13 cellular contexts compared by ENCODE assay signal in the genomic region with DNA sequence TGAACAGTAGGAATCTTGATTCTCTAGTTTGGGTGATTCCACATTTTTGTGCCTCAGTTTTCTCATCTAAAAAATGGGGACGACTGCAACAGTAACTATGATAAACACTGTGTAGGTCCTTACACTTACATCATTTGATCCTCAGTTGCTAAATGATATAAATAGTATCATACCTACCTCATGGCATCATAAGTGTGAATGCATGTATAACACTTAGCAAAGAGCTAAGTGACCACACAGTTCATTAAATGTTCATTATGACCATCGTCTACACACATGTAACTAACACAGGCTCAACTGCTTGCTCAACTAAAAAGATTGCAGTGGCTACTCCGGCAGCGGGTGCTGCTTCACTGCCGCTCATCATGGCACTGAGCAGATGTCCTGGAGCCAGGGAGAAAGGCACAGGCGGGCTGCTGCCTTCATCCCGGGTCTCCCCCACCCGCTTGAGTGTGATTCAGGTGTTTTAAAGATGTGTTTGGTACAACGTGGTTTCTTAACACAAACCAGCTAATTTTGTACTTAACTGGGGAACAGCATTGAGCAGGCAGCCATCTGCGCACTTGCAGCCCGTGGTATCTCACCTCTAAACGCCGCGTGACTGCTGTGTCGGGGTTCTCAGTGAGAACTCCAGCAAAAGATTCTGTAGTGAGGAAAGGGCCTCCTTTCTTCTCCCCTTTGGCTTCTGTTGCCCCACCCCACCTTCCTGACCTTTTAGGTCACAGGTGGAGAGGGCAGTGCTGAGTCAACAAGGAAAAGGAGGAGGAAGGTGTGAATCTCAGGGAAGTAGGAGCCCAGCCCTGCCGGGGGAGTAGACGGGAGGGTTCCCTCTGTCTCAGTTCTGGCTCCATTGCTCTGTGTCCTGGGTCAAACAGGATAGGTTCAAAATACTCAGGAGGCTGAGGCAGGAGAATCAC. TPM values are rescaled to one million over a fixed set of nuclear protein-coding genes. Genes with fewer than 3 reads are reported as not detected.
DNase-seq lines count a peak whose midpoint lies in the region; ATAC-seq and TF ChIP-seq lines count a peak whose summit lies in the region.
"Had no signal": no experiment of that assay in that cellular context is flagged by ENCODE, and none has a peak within 500 bp of the region (broad histone marks: within the 10 kb centered on the region; RNA-seq: fewer than 3 reads in every experiment).

No MANE protein-coding gene starts in this region.

- H3K36me3 ChIP-seq in mucosa of stomach (ENCODE audit: control insufficient read depth, insufficient read depth, low read length) (no peaks in the 10 kb centered on the region), vagina (peaks cover 0 to 11% of the 10 kb centered on the region in 2 donors), tibial artery (peaks cover 6 to 66% (median 44%) of the 10 kb centered on the region in 3 donors)

- H3K4me3 ChIP-seq in right cardiac atrium (ENCODE audit: low read length) (no peak overlapping the region), mucosa of stomach (ENCODE audit: low read length) (no peak overlapping the region), vagina (no peak overlapping the region), tibial artery (no peak overlapping the region)

- POLR2A ChIA-PET in activated naive CD8-positive, alpha-beta T cell treated with anti-CD3 and anti-CD28 coated beads, Interleukin-2, amount 10 ng/mL, durations not matched to agents 7 days and 5 days (lab: Charles Lee), result interaction anchor here (0.6 to 2.6 kb wide), 5 partner anchors 16 to 120 kb away, joined by 3 to 12 read pairs (median 5); a partner anchor contains a TSS

- TF ChIP-seq CTCF in vagina (IDR thresholded peaks at IDR 0.05) (no peak), tibial artery (IDR thresholded peaks at IDR 0.05) (no peak)

- intact Hi-C loops in right cardiac atrium (cut with DNase I), result loop anchor here in 1 of 4 donors (10.0 kb wide), 2 partner anchors 91 to 231 kb away; a partner anchor contains a TSS
- intact Hi-C loops in left ventricle myocardium superior (cut with micrococcal nuclease), result no loop called here
- intact Hi-C loops in vagina (cut with DNase I), result no loop called here
- intact Hi-C loops in tibial artery (cut with DNase I; ENCODE audit: low total_unique reads), result loop anchor here (5.0 kb wide), 1 partner anchor 118 kb away; no protein-coding TSS in a partner anchor

- H3K4me3 Mint-ChIP-seq in activated naive CD8-positive, alpha-beta T cell treated with anti-CD3 and anti-CD28 coated beads, Interleukin-2, amount 10 ng/mL, durations not matched to agents 7 days and 5 days, result no peak overlapping the region
- H3K4me3 Mint-ChIP-seq: mesothelial cell of epicardium had no signal

- no peaks in the 10 kb centered on the region for H3K9me3 Mint-ChIP-seq in activated naive CD8-positive, alpha-beta T cell treated with anti-CD3 and anti-CD28 coated beads, Interleukin-2, amount 10 ng/mL, durations not matched to agents 7 days and 5 days
- H3K9me3 Mint-ChIP-seq: mesothelial cell of epicardium had no signal

- peak overlapping the region; percentile 34 for H3K27ac Mint-ChIP-seq in activated naive CD8-positive, alpha-beta T cell treated with anti-CD3 and anti-CD28 coated beads, Interleukin-2, amount 10 ng/mL, durations not matched to agents 7 days and 5 days

- TF ChIP-seq POLR2A in vagina (IDR thresholded peaks at IDR 0.05), result no peak

- peaks cover 17% of the 10 kb centered on the region for H3K36me3 Mint-ChIP-seq in activated naive CD8-positive, alpha-beta T cell treated with anti-CD3 and anti-CD28 coated beads, Interleukin-2, amount 10 ng/mL, durations not matched to agents 7 days and 5 days

- H3K27me3 ChIP-seq in right cardiac atrium (ENCODE audit: control insufficient read depth, insufficient read depth) (no peaks in the 10 kb centered on the region), mucosa of stomach (ENCODE audit: control insufficient read depth, insufficient read depth, low read length) (no peaks in the 10 kb centered on the region), vagina (no peaks in the 10 kb centered on the region), tibial artery (no peaks in the 10 kb centered on the region)

- DNase-seq in right cardiac atrium (peak in 2 of 3 donors; percentile 4 to 32), left ventricle myocardium superior (no peak), vagina (ENCODE audit: extremely low spot score in 2 of 2) (no peak), cerebellar cortex (ENCODE audit: low spot score) (no peak), tibial artery (no peak)
- no peak for DNase-seq in activated naive CD8-positive, alpha-beta T cell treated with anti-CD3 and anti-CD28 coated beads, Interleukin-2, amount 10 ng/mL, durations not matched to agents 7 days and 5 days
- DNase-seq in stimulated activated CD4-positive, alpha-beta T cell treated with anti-CD3 and anti-CD28 coated beads, Interleukin-4, amount 100 ng/mL, for 1 hour, result no peak
- DNase-seq: hippocampal formation, NCI-H1092 treated with DMSO at 0.1 percent for 48 hours, NCI-H524 treated with DMSO at 0.1 percent for 48 hours had no signal

- 90% methylated on average over 17 of the region's 17 CpGs for WGBS in right cardiac atrium

- no peaks in the 10 kb centered on the region for H3K27me3 Mint-ChIP-seq in activated naive CD8-positive, alpha-beta T cell treated with anti-CD3 and anti-CD28 coated beads, Interleukin-2, amount 10 ng/mL, durations not matched to agents 7 days and 5 days

- H3K9me3 ChIP-seq in right cardiac atrium (ENCODE audit: control insufficient read depth, low read length) (no peaks in the 10 kb centered on the region), mucosa of stomach (ENCODE audit: control insufficient read depth, low read length) (no peaks in the 10 kb centered on the region), vagina (no peaks in the 10 kb centered on the region), tibial artery (no peaks in the 10 kb centered on the region)

- H3K4me1 ChIP-seq in right cardiac atrium (ENCODE audit: control insufficient read depth, insufficient read depth, low read length) (no peaks in the 10 kb centered on the region), mucosa of stomach (ENCODE audit: control insufficient read depth, insufficient read depth, low read length) (peaks cover 29% of the 10 kb centered on the region), vagina (peaks cover 26% of the 10 kb centered on the region), tibial artery (peaks cover 0 to 9% (median 0%) of the 10 kb centered on the region in 4 donors)

- no peak overlapping the region for H3K27ac ChIP-seq in right cardiac atrium (ENCODE audit: low read length)
- H3K27ac ChIP-seq in vagina, result peak overlapping the region; percentile 72
- H3K27ac ChIP-seq in tibial artery, result peak overlapping the region in 1 of 2 donors; percentile 25
- H3K27ac ChIP-seq: C4-2B had no signal

- H3K4me1 Mint-ChIP-seq in activated naive CD8-positive, alpha-beta T cell treated with anti-CD3 and anti-CD28 coated beads, Interleukin-2, amount 10 ng/mL, durations not matched to agents 7 days and 5 days, result peaks cover 26% of the 10 kb centered on the region

- H3K9ac ChIP-seq in mucosa of stomach (ENCODE audit: low read length), result peak overlapping the region; percentile 20

- no peak for ATAC-seq in right cardiac atrium
- no peak for ATAC-seq in left ventricle myocardium superior
- no peak for ATAC-seq in activated naive CD8-positive, alpha-beta T cell treated with anti-CD3 and anti-CD28 coated beads, Interleukin-2, amount 10 ng/mL, durations not matched to agents 7 days and 5 days (ENCODE audit: low read depth)

RNA-seq across cellular contexts. Expression of a gene that starts 11.7 kb away (rescaled TPM):
- total RNA-seq in right cardiac atrium, result 100 to 1,000 TPM; 116 to 226 (median 122) TPM
- polyA plus RNA-seq in right cardiac atrium, result 87.4 TPM
- total RNA-seq in left ventricle myocardium superior, result 131 TPM
- 100 to 1,000 TPM; 236 to 252 TPM for total RNA-seq in activated naive CD8-positive, alpha-beta T cell treated with anti-CD3 and anti-CD28 coated beads, Interleukin-2, amount 10 ng/mL, durations not matched to agents 7 days and 5 days
- 513 TPM for total RNA-seq in vagina

RNA-seq across cellular contexts. Expression of a gene that starts 16.8 kb away (rescaled TPM):
- 100 to 1,000 TPM; 477 to 576 (median 534) TPM for total RNA-seq in right cardiac atrium
- polyA plus RNA-seq in right cardiac atrium, result 829 TPM
- 674 TPM for total RNA-seq in left ventricle myocardium superior
- total RNA-seq in activated naive CD8-positive, alpha-beta T cell treated with anti-CD3 and anti-CD28 coated beads, Interleukin-2, amount 10 ng/mL, durations not matched to agents 7 days and 5 days, result 100 to 1,000 TPM; 307 to 308 TPM
- 349 TPM for total RNA-seq in vagina

RNA-seq across cellular contexts. Expression of a gene that starts 18.0 kb away (rescaled TPM):
- total RNA-seq in right cardiac atrium (1 to 10 TPM; 1.0 to 4.4 (median 3.0) TPM), left ventricle myocardium superior (1.8 TPM), vagina (47.9 TPM)
- 0.88 TPM for polyA plus RNA-seq in right cardiac atrium
- total RNA-seq in activated naive CD8-positive, alpha-beta T cell treated with anti-CD3 and anti-CD28 coated beads, Interleukin-2, amount 10 ng/mL, durations not matched to agents 7 days and 5 days, result 100 to 1,000 TPM; 299 to 313 TPM

Comparison
In these comparisons a context has a peak if more than half of its experiments do, and no peak if none do; other contexts are left out.
1. DNase-seq: peak in right cardiac atrium (2 of 3); none in left ventricle myocardium superior (single experiment), activated naive CD8-positive, alpha-beta T cell treated with anti-CD3 and anti-CD28 coated beads, Interleukin-2, amount 10 ng/mL, durations not matched to agents 7 days and 5 days (single experiment), vagina (0 of 2), cerebellar cortex (single experiment), tibial artery (0 of 2) and stimulated activated CD4-positive, alpha-beta T cell treated with anti-CD3 and anti-CD28 coated beads, Interleukin-4, amount 100 ng/mL, for 1 hour (single experiment).